ENCODE assay signal across 9 cellular contexts in the genomic region with DNA sequence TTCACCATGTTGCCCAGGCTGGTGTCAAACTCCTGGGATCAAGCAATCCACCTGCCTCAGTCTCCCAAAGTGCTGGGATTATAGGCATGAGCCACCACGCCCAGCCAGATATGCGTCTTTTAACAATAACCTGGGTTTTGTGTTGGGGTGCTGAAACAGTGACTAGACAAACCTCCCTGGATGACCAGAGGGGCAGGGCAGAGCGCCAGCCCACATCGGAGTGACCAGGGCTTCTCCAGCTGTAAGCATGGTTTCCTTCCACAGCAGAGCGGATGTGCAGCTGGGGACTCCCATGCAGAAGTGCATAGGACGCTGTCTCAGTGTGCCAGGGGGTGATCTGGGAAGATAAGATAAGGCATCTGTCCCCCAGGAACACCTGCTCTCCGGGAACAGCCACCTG.
"Had no signal": no experiment of that assay in that cellular context is flagged by ENCODE, and none has a peak within 500 bp of the region (broad histone marks: within the 10 kb centered on the region; RNA-seq: fewer than 3 reads in every experiment).

No MANE protein-coding gene starts in this region.

- H3K4me1 ChIP-seq: HAP-1 had no signal

- H3K9me3 ChIP-seq: HAP-1 had no signal

- H3K4me3 ChIP-seq: GM23248, HAP-1 had no signal

- H3K9ac ChIP-seq: GM23248 had no signal

- H3K36me3 ChIP-seq: HAP-1 had no signal

- H3K4me1 Mint-ChIP-seq: IgD-negative memory B cell had no signal

- H3K4me3 Mint-ChIP-seq: HFFc6, IgD-negative memory B cell had no signal

- H3K36me3 Mint-ChIP-seq: IgD-negative memory B cell had no signal

- FAIRE-seq: HepG2 had no signal

- H3K27ac ChIP-seq: GM23248, HL-60 had no signal

- H3K27ac Mint-ChIP-seq: HFFc6, IgD-negative memory B cell had no signal

- DNase-seq: GM23248, GOT3, H7, HFFc6, KBM-7 had no signal

- H3K27me3 Mint-ChIP-seq: IgD-negative memory B cell had no signal
